ENCODE assay signal across 8 cellular contexts in genomic region chr9:38065369-38066075, GRCh38. TPM values are rescaled to one million over a fixed set of nuclear protein-coding genes. Genes with fewer than 3 reads are reported as not detected.
A peak's percentile ranks its signal among the peaks of the same experiment; 100 is the strongest.
DNase-seq lines count a peak whose midpoint lies in the region; ATAC-seq and TF ChIP-seq lines count a peak whose summit lies in the region.

No MANE protein-coding gene starts in this region.

- CTCF ChIA-PET in activated CD4-positive, alpha-beta T cell treated with anti-CD3 and anti-CD28 coated beads, Interleukin-2, amount 10 ng/mL, durations not matched to agents 7 days and 5 days (lab: Charles Lee): no interaction called here

- H3K27me3 Mint-ChIP-seq in activated CD4-positive, alpha-beta T cell treated with anti-CD3 and anti-CD28 coated beads, Interleukin-2, amount 10 ng/mL, durations not matched to agents 7 days and 5 days: peaks cover 34% of the 10 kb centered on the region

- no peaks in the 10 kb centered on the region for H3K9me3 ChIP-seq in psoas muscle

- H3K9me3 Mint-ChIP-seq in activated CD4-positive, alpha-beta T cell treated with anti-CD3 and anti-CD28 coated beads, Interleukin-2, amount 10 ng/mL, durations not matched to agents 7 days and 5 days: no peaks in the 10 kb centered on the region

- H3K27ac ChIP-seq in psoas muscle: no peak overlapping the region

- H3K4me3 Mint-ChIP-seq in activated CD4-positive, alpha-beta T cell treated with anti-CD3 and anti-CD28 coated beads, Interleukin-2, amount 10 ng/mL, durations not matched to agents 7 days and 5 days: no peak overlapping the region

- peaks cover 13% of the 10 kb centered on the region for H3K4me1 Mint-ChIP-seq in activated CD4-positive, alpha-beta T cell treated with anti-CD3 and anti-CD28 coated beads, Interleukin-2, amount 10 ng/mL, durations not matched to agents 7 days and 5 days

- H3K27me3 ChIP-seq in psoas muscle (ENCODE audit: insufficient read depth in 3 of 3, low read length in 2 of 3): no peaks in the 10 kb centered on the region

- H3K36me3 ChIP-seq in psoas muscle (ENCODE audit: insufficient read depth in 1 of 2, low read depth in 1 of 2): no peaks in the 10 kb centered on the region

- 72 to 80% (median 75%) methylated on average over 9 of the region's 9 CpGs for WGBS in psoas muscle, 3 donors

- no peaks in the 10 kb centered on the region for H3K36me3 Mint-ChIP-seq in activated CD4-positive, alpha-beta T cell treated with anti-CD3 and anti-CD28 coated beads, Interleukin-2, amount 10 ng/mL, durations not matched to agents 7 days and 5 days (ENCODE audit: low read depth)

- intact Hi-C loops in psoas muscle (cut with DNase I): loop anchor here (5.0 kb wide), 2 partner anchors 48 to 148 kb away; no protein-coding TSS in a partner anchor

- DNase-seq in cardiac fibroblast (ENCODE audit: low read depth in 2 of 2): no peak
- no peak for DNase-seq in psoas muscle
- DNase-seq in amniotic stem cell (lab: John Stamatoyannopoulos, UW): no peak
- no peak for DNase-seq in mesenteric fat pad (ENCODE audit: low spot score)
- DNase-seq in NCI-H226: no peak
- DNase-seq in activated CD4-positive, alpha-beta T cell treated with anti-CD3 and anti-CD28 coated beads, Interleukin-2, amount 10 ng/mL, durations not matched to agents 7 days and 5 days: no peak

- TF ChIP-seq CTCF in cardiac fibroblast (IDR thresholded peaks at IDR 0.05; ENCODE audit: low read depth, low read length): no peak
- TF ChIP-seq CTCF in psoas muscle (IDR thresholded peaks at IDR 0.05): no peak

- H3K27ac Mint-ChIP-seq in activated CD4-positive, alpha-beta T cell treated with anti-CD3 and anti-CD28 coated beads, Interleukin-2, amount 10 ng/mL, durations not matched to agents 7 days and 5 days: no peak overlapping the region

- H3K4me3 ChIP-seq in cardiac fibroblast (replicated peaks in 1 of 2; ENCODE audit: low read depth in 2 of 2, low read length in 2 of 2) (peak overlapping the region; percentile 88 to 89), psoas muscle (peak overlapping the region; percentile 98)

- POLR2A ChIA-PET in activated CD4-positive, alpha-beta T cell treated with anti-CD3 and anti-CD28 coated beads, Interleukin-2, amount 10 ng/mL, durations not matched to agents 7 days and 5 days (lab: Charles Lee): no interaction called here

- peak; percentile 34 for ATAC-seq in GM18861 (IDR thresholded peaks at IDR 0.05; ENCODE audit: unreplicated experiment)
- ATAC-seq in HG02973 (IDR thresholded peaks at IDR 0.05; ENCODE audit: unreplicated experiment): peak; percentile 31
- ATAC-seq in psoas muscle: no peak

- peaks cover 53% of the 10 kb centered on the region for H3K4me1 ChIP-seq in psoas muscle

RNA-seq across cellular contexts. Expression of gene SHB, which starts 3.5 kb away (rescaled TPM):
- total RNA-seq in psoas muscle: 10 to 100 TPM in 2 of 4 donors, 1 to 10 TPM in 2; 4.8 to 26.2 (median 12.4) TPM
- 10 to 100 TPM in 1 of 3 donors, 1 to 10 TPM in 2; 4.0 to 30.7 (median 5.1) TPM for polyA plus RNA-seq in psoas muscle
- 19.3 TPM for total RNA-seq in mesenteric fat pad
- total RNA-seq in activated CD4-positive, alpha-beta T cell treated with anti-CD3 and anti-CD28 coated beads, Interleukin-2, amount 10 ng/mL, durations not matched to agents 7 days and 5 days: not detected

Comparison
In these comparisons a context has a peak if more than half of its experiments do, and no peak if none do; other contexts are left out.
1. ATAC-seq: peak in GM18861 (single experiment) and HG02973 (single experiment); none in psoas muscle (0 of 4).
2. RNA of gene SHB, which starts 3.5 kb away (total RNA-seq): 19.3 TPM in mesenteric fat pad (single experiment) and 4.8 to 26.2 TPM in psoas muscle; not detected in activated CD4-positive, alpha-beta T cell treated with anti-CD3 and anti-CD28 coated beads, Interleukin-2, amount 10 ng/mL, durations not matched to agents 7 days and 5 days; every median in the first group is over 4 times any median in the second.